In genomic region chr17:39174907-39175694, GRCh38 we compare ENCODE assay signal across 9 cellular contexts. TPM values are rescaled to one million over a fixed set of nuclear protein-coding genes. Genes with fewer than 3 reads are reported as not detected.
A peak's percentile ranks its signal among the peaks of the same experiment; 100 is the strongest.
DNase-seq lines count a peak whose midpoint lies in the region; ATAC-seq, FAIRE-seq and TF ChIP-seq lines count a peak whose summit lies in the region.
"Had no signal": no experiment of that assay in that cellular context is flagged by ENCODE, and none has a peak within 500 bp of the region (broad histone marks: within the 10 kb centered on the region; RNA-seq: fewer than 3 reads in every experiment).

No MANE protein-coding gene starts in this region.

- H3K9me3 Mint-ChIP-seq in activated CD8-positive, alpha-beta T cell treated with anti-CD3 and anti-CD28 coated beads, Interleukin-2, amount 10 ng/mL, durations not matched to agents 7 days and 5 days (ENCODE audit: insufficient read depth), result no peaks in the 10 kb centered on the region
- H3K9me3 Mint-ChIP-seq in effector memory CD8-positive, alpha-beta T cell, result no peaks in the 10 kb centered on the region
- H3K9me3 Mint-ChIP-seq in stimulated activated memory B cell treated with anti-CD40 and anti-IgM and Interleukin-4, amounts not matched to agents 10 μg/mL and 1 μg/mL and 100 μg/mL, for 72 hours, result no peaks in the 10 kb centered on the region
- H3K9me3 Mint-ChIP-seq: stimulated activated naive CD8-positive, alpha-beta T cell treated with anti-CD3 and anti-CD28 coated beads, Interleukin-15, Interleukin-2, amounts not matched to agents 100 ng/mL and 50 ng/mL, for 24 hours had no signal

- H3K9me3 ChIP-seq in A673 (ENCODE audit: low read depth, low read length, poor library complexity, severe bottlenecking) (no peaks in the 10 kb centered on the region), mucosa of descending colon (no peaks in the 10 kb centered on the region)

- no peaks in the 10 kb centered on the region for H3K4me1 ChIP-seq in A673 (ENCODE audit: insufficient read depth, low read length, poor library complexity, severe bottlenecking)
- H3K4me1 ChIP-seq in mucosa of descending colon (ENCODE audit: low read depth), result peaks cover 18% of the 10 kb centered on the region

- H3K27ac ChIP-seq in A673 (ENCODE audit: low read depth, low read length, poor library complexity, severe bottlenecking), result no peak overlapping the region

- intact Hi-C loops in A673 (cut with micrococcal nuclease; ENCODE audit: unreplicated experiment) (no loop called here), mucosa of descending colon (cut with DNase I, micrococcal nuclease) (no loop called here)

- peak; percentile 71 for TF ChIP-seq CTCF in A673 (conservative IDR thresholded peaks at IDR 0.05; ENCODE audit: low read depth, low read length)
- peak; percentile 75 for TF ChIP-seq CTCF in mucosa of descending colon (IDR thresholded peaks at IDR 0.05)

- H3K27me3 Mint-ChIP-seq in activated CD8-positive, alpha-beta T cell treated with anti-CD3 and anti-CD28 coated beads, Interleukin-2, amount 10 ng/mL, durations not matched to agents 7 days and 5 days (ENCODE audit: low read depth), result no peaks in the 10 kb centered on the region
- no peaks in the 10 kb centered on the region for H3K27me3 Mint-ChIP-seq in effector memory CD8-positive, alpha-beta T cell
- peaks cover 42% of the 10 kb centered on the region for H3K27me3 Mint-ChIP-seq in stimulated activated memory B cell treated with anti-CD40 and anti-IgM and Interleukin-4, amounts not matched to agents 10 μg/mL and 1 μg/mL and 100 μg/mL, for 72 hours
- H3K27me3 Mint-ChIP-seq: stimulated activated naive CD8-positive, alpha-beta T cell treated with anti-CD3 and anti-CD28 coated beads, Interleukin-15, Interleukin-2, amounts not matched to agents 100 ng/mL and 50 ng/mL, for 24 hours had no signal

- no TSS peak for BruUV-seq in A673 (replicated peaks; lab: Mats Ljungman, UMichigan)

- H3K27me3 ChIP-seq in A673 (replicated peaks; ENCODE audit: insufficient read depth, low read depth, low read length, poor library complexity), result no peaks in the 10 kb centered on the region

- no peak overlapping the region for H3K4me3 Mint-ChIP-seq in activated CD8-positive, alpha-beta T cell treated with anti-CD3 and anti-CD28 coated beads, Interleukin-2, amount 10 ng/mL, durations not matched to agents 7 days and 5 days
- no peak overlapping the region for H3K4me3 Mint-ChIP-seq in effector memory CD8-positive, alpha-beta T cell
- peak overlapping the region; percentile 52 for H3K4me3 Mint-ChIP-seq in stimulated activated memory B cell treated with anti-CD40 and anti-IgM and Interleukin-4, amounts not matched to agents 10 μg/mL and 1 μg/mL and 100 μg/mL, for 72 hours
- H3K4me3 Mint-ChIP-seq: stimulated activated naive CD8-positive, alpha-beta T cell treated with anti-CD3 and anti-CD28 coated beads, Interleukin-15, Interleukin-2, amounts not matched to agents 100 ng/mL and 50 ng/mL, for 24 hours had no signal

- H3K36me3 Mint-ChIP-seq in activated CD8-positive, alpha-beta T cell treated with anti-CD3 and anti-CD28 coated beads, Interleukin-2, amount 10 ng/mL, durations not matched to agents 7 days and 5 days (ENCODE audit: low read depth), result peaks cover 26% of the 10 kb centered on the region
- H3K36me3 Mint-ChIP-seq in effector memory CD8-positive, alpha-beta T cell (ENCODE audit: insufficient read depth), result peaks cover 25% of the 10 kb centered on the region
- H3K36me3 Mint-ChIP-seq in stimulated activated memory B cell treated with anti-CD40 and anti-IgM and Interleukin-4, amounts not matched to agents 10 μg/mL and 1 μg/mL and 100 μg/mL, for 72 hours, result peaks cover 19% of the 10 kb centered on the region

- H3K36me3 ChIP-seq in A673 (ENCODE audit: insufficient read depth, low read length, poor library complexity, severe bottlenecking) (no peaks in the 10 kb centered on the region), mucosa of descending colon (ENCODE audit: low read depth) (no peaks in the 10 kb centered on the region)

- CTCF ChIA-PET in A673 (lab: Charles Lee), result interaction anchor here (0.6 to 2.1 kb wide), 7 partner anchors 8 to 192 kb away, joined by 3 to 13 read pairs (median 6); partner anchors contain the start of genes ARL5C and STAC2
- CTCF ChIA-PET in activated CD8-positive, alpha-beta T cell treated with anti-CD3 and anti-CD28 coated beads, Interleukin-2, amount 10 ng/mL, durations not matched to agents 7 days and 5 days (lab: Charles Lee), result interaction anchor here (0.6 to 9.8 kb wide), 53 partner anchors 8 to 521 kb away, joined by 3 to 188 read pairs (median 5); partner anchors contain the start of genes ARL5C, CACNB1, CWC25 and FBXO47

- peak; percentile 69 for DNase-seq in A673 (ENCODE audit: low spot score)
- DNase-seq in GM19239 (ENCODE audit: insufficient read length, low spot score), result peak; percentile 81
- peak; percentile 86 for DNase-seq in NCI-H69 (lab: John Stamatoyannopoulos, UW)
- DNase-seq in activated CD8-positive, alpha-beta T cell treated with anti-CD3 and anti-CD28 coated beads, Interleukin-2, amount 10 ng/mL, durations not matched to agents 7 days and 5 days, result peak; percentile 87
- DNase-seq in effector memory CD8-positive, alpha-beta T cell, result peak; percentile 69 to 78 (median 71)
- DNase-seq in mucosa of descending colon, result peak; percentile 65 to 81 (median 75)

- ATAC-seq in activated CD8-positive, alpha-beta T cell treated with anti-CD3 and anti-CD28 coated beads, Interleukin-2, amount 10 ng/mL, durations not matched to agents 7 days and 5 days, result peak; percentile 87
- peak; percentile 93 for ATAC-seq in effector memory CD8-positive, alpha-beta T cell (replicated peaks)
- ATAC-seq in mucosa of descending colon (peak; percentile 66), HG03108 (IDR thresholded peaks at IDR 0.05; ENCODE audit: unreplicated experiment) (no peak)
- peak; percentile 68 for ATAC-seq in stimulated activated memory B cell treated with anti-CD40 and anti-IgM and Interleukin-4, amounts not matched to agents 10 μg/mL and 1 μg/mL and 100 μg/mL, for 72 hours

- H3K4me3 ChIP-seq in A673 (ENCODE audit: low read depth, low read length, poor library complexity, severe bottlenecking) (no peak overlapping the region), mucosa of descending colon (no peak overlapping the region)

- POLR2A ChIA-PET in A673 (lab: Charles Lee; ENCODE audit: low non-redundant PET), result no interaction called here
- POLR2A ChIA-PET in activated CD8-positive, alpha-beta T cell treated with anti-CD3 and anti-CD28 coated beads, Interleukin-2, amount 10 ng/mL, durations not matched to agents 7 days and 5 days (lab: Charles Lee), result interaction anchor here (0.9 to 2.3 kb wide), 5 partner anchors 10 to 321 kb away, joined by 3 to 7 read pairs (median 4); partner anchors contain the start of genes FBXO47 and RPL23

- H3K27ac Mint-ChIP-seq in activated CD8-positive, alpha-beta T cell treated with anti-CD3 and anti-CD28 coated beads, Interleukin-2, amount 10 ng/mL, durations not matched to agents 7 days and 5 days, result no peak overlapping the region
- H3K27ac Mint-ChIP-seq in effector memory CD8-positive, alpha-beta T cell, result no peak overlapping the region
- H3K27ac Mint-ChIP-seq in stimulated activated memory B cell treated with anti-CD40 and anti-IgM and Interleukin-4, amounts not matched to agents 10 μg/mL and 1 μg/mL and 100 μg/mL, for 72 hours, result peak overlapping the region; percentile 37
- H3K27ac Mint-ChIP-seq: stimulated activated naive CD8-positive, alpha-beta T cell treated with anti-CD3 and anti-CD28 coated beads, Interleukin-15, Interleukin-2, amounts not matched to agents 100 ng/mL and 50 ng/mL, for 24 hours had no signal

- peak; percentile 67 for FAIRE-seq in GM19239 (lab: Jason Lieb, UNC)

- H3K4me1 Mint-ChIP-seq in activated CD8-positive, alpha-beta T cell treated with anti-CD3 and anti-CD28 coated beads, Interleukin-2, amount 10 ng/mL, durations not matched to agents 7 days and 5 days (ENCODE audit: low read depth), result peaks cover 34% of the 10 kb centered on the region
- peaks cover 14 to 24% of the 10 kb centered on the region in 2 donors for H3K4me1 Mint-ChIP-seq in effector memory CD8-positive, alpha-beta T cell (ENCODE audit: low read depth in 2 of 2)
- H3K4me1 Mint-ChIP-seq in stimulated activated memory B cell treated with anti-CD40 and anti-IgM and Interleukin-4, amounts not matched to agents 10 μg/mL and 1 μg/mL and 100 μg/mL, for 72 hours, result peaks cover 12% of the 10 kb centered on the region

RNA-seq across cellular contexts. Expression of gene ARL5C, which starts 9.1 kb away (rescaled TPM):
- total RNA-seq in A673 (2021), result not detected in 2 replicates
- not detected for total RNA-seq in activated CD8-positive, alpha-beta T cell treated with anti-CD3 and anti-CD28 coated beads, Interleukin-2, amount 10 ng/mL, durations not matched to agents 7 days and 5 days
- total RNA-seq in mucosa of descending colon, result not detected

RNA-seq across cellular contexts. Expression of gene CACNB1, which starts 22.4 kb away (rescaled TPM):
- total RNA-seq in A673 (2021) (8.0 and 10.4 TPM in 2 replicates), mucosa of descending colon (10 to 100 TPM; 16.8 to 24.3 (median 20.1) TPM)
- 10 to 100 TPM; 22.1 to 23.2 TPM for total RNA-seq in activated CD8-positive, alpha-beta T cell treated with anti-CD3 and anti-CD28 coated beads, Interleukin-2, amount 10 ng/mL, durations not matched to agents 7 days and 5 days

RNA-seq across cellular contexts. Expression of gene PLXDC1, which starts 23.7 kb away (rescaled TPM):
- total RNA-seq in A673 (2021) (0.28 and 0.75 TPM in 2 replicates), mucosa of descending colon (10 to 100 TPM in 1 of 3 donors, 1 to 10 TPM in 2; 2.4 to 10.9 (median 5.6) TPM)
- 1 to 10 TPM; 3.3 to 3.9 TPM for total RNA-seq in activated CD8-positive, alpha-beta T cell treated with anti-CD3 and anti-CD28 coated beads, Interleukin-2, amount 10 ng/mL, durations not matched to agents 7 days and 5 days

RNA-seq across cellular contexts. Expression of gene RPL19, which starts 25.0 kb away (rescaled TPM):
- total RNA-seq in A673 (2021) (950 and 1,115 TPM in 2 replicates), mucosa of descending colon (1,000 to 10,000 TPM; 1,315 to 1,492 (median 1,411) TPM)
- 1,000 to 10,000 TPM; 1,896 to 1,946 TPM for total RNA-seq in activated CD8-positive, alpha-beta T cell treated with anti-CD3 and anti-CD28 coated beads, Interleukin-2, amount 10 ng/mL, durations not matched to agents 7 days and 5 days

RNA-seq across cellular contexts. Expression of gene STAC2, which starts 50.6 kb away (rescaled TPM):
- total RNA-seq in A673 (2021) (1.3 and 2.8 TPM in 2 replicates), mucosa of descending colon (under 1 TPM in 2 of 3 donors, not detected in 1; 0.17 to 0.79 TPM)
- not detected for total RNA-seq in activated CD8-positive, alpha-beta T cell treated with anti-CD3 and anti-CD28 coated beads, Interleukin-2, amount 10 ng/mL, durations not matched to agents 7 days and 5 days
